8 cellular contexts compared by ENCODE assay signal in genomic region chr14:94689218-94689984, GRCh38.
DNase-seq lines count a peak whose midpoint lies in the region; ATAC-seq, FAIRE-seq and TF ChIP-seq lines count a peak whose summit lies in the region.

No MANE protein-coding gene starts in this region.

- H3K27me3 ChIP-seq in CD8-positive, alpha-beta memory T cell (ENCODE audit: insufficient read depth, low read length, poor library complexity, severe bottlenecking), result peaks cover 3% of the 10 kb centered on the region
- H3K27me3 ChIP-seq in endothelial cell of umbilical vein (ENCODE audit: control insufficient read depth in 2 of 2, insufficient read depth in 2 of 2, low read length in 2 of 2), result peaks cover 0 to 2% of the 10 kb centered on the region in 2 experiments

- no peaks in the 10 kb centered on the region for H3K79me2 ChIP-seq in endothelial cell of umbilical vein (ENCODE audit: control insufficient read depth, insufficient read depth, low read length)

- FAIRE-seq in endothelial cell of umbilical vein (lab: Jason Lieb, UNC), result peak; percentile 44

- ATAC-seq in GM21529 (IDR thresholded peaks at IDR 0.05; ENCODE audit: unreplicated experiment) (peak; percentile 70), mucosa of descending colon (peak; percentile 94), HG02763 (IDR thresholded peaks at IDR 0.05; ENCODE audit: unreplicated experiment) (no peak)
- ATAC-seq in stimulated activated effector memory CD8-positive, alpha-beta T cell treated with anti-CD3 and anti-CD28 coated beads, Interleukin-12 subunit alpha, Interleukin-12 subunit beta, amount 100 ng/mL, for 72 hours, result peak; percentile 70

- no peak overlapping the region for H3K4me3 ChIP-seq in CD8-positive, alpha-beta memory T cell (ENCODE audit: low read length)
- H3K4me3 ChIP-seq in endothelial cell of umbilical vein (replicated peaks in 1 of 3; ENCODE audit: insufficient read depth in 1 of 3, low read depth in 1 of 3, low read length in 3 of 3) (peak overlapping the region in 1 of 3 experiments; percentile 47), mucosa of descending colon (no peak overlapping the region)

- no TSS peak for BruUV-seq in endothelial cell of umbilical vein (replicated peaks; lab: Mats Ljungman, UMichigan)

- intact Hi-C loops in endothelial cell of umbilical vein (cut with micrococcal nuclease), result loop anchor here (1.0 kb wide), 5 partner anchors 60 to 743 kb away; no protein-coding TSS in a partner anchor
- intact Hi-C loops in mucosa of descending colon (cut with DNase I, micrococcal nuclease), result loop anchor here in 1 of 2 donors (5.0 kb wide), 1 partner anchor 743 kb away; no protein-coding TSS in a partner anchor

- POLR2A ChIA-PET in CD8-positive, alpha-beta memory T cell (lab: Charles Lee), result no interaction called here
- POLR2A ChIA-PET in endothelial cell of umbilical vein (lab: Charles Lee), result no interaction called here

- no peaks in the 10 kb centered on the region for H3K36me3 Mint-ChIP-seq in CD8-positive, alpha-beta memory T cell
- H3K36me3 Mint-ChIP-seq in stimulated activated effector memory CD8-positive, alpha-beta T cell treated with anti-CD3 and anti-CD28 coated beads, Interleukin-12 subunit alpha, Interleukin-12 subunit beta, amount 100 ng/mL, for 72 hours, result no peaks in the 10 kb centered on the region

- H3K27ac Mint-ChIP-seq in CD8-positive, alpha-beta memory T cell, result no peak overlapping the region
- H3K27ac Mint-ChIP-seq in stimulated activated effector memory CD8-positive, alpha-beta T cell treated with anti-CD3 and anti-CD28 coated beads, Interleukin-12 subunit alpha, Interleukin-12 subunit beta, amount 100 ng/mL, for 72 hours, result no peak overlapping the region

- peak overlapping the region; percentile 70 for H3K4me2 ChIP-seq in endothelial cell of umbilical vein (ENCODE audit: insufficient read depth, low read length)

- H3K9me3 ChIP-seq in CD8-positive, alpha-beta memory T cell (ENCODE audit: low read length), result no peaks in the 10 kb centered on the region
- no peaks in the 10 kb centered on the region for H3K9me3 ChIP-seq in endothelial cell of umbilical vein (replicated peaks; ENCODE audit: control insufficient read depth, insufficient read depth, low read length)
- H3K9me3 ChIP-seq in mucosa of descending colon, result no peaks in the 10 kb centered on the region

- no peaks in the 10 kb centered on the region for H3K4me1 ChIP-seq in CD8-positive, alpha-beta memory T cell (ENCODE audit: insufficient read depth, low read length)
- H3K4me1 ChIP-seq in endothelial cell of umbilical vein (ENCODE audit: control insufficient read depth, extremely low read depth, insufficient read depth, low read length) (no peaks in the 10 kb centered on the region), mucosa of descending colon (ENCODE audit: low read depth) (no peaks in the 10 kb centered on the region)

- dilution Hi-C loops in endothelial cell of umbilical vein (cut with MboI; ENCODE audit: extremely low pct_ligation_motif_present, low sequenced_read_pairs), result no loop called here

- TF ChIP-seq POLR2A in endothelial cell of umbilical vein (IDR thresholded peaks at IDR 0.05; ENCODE audit: low read depth, low read length), result no peak

- H4K20me1 ChIP-seq in endothelial cell of umbilical vein (replicated peaks; ENCODE audit: control insufficient read depth, extremely low read depth, insufficient read depth, low read length), result no peaks in the 10 kb centered on the region

- H3K27ac ChIP-seq in CD8-positive, alpha-beta memory T cell (ENCODE audit: low read depth, low read length), result no peak overlapping the region
- H3K27ac ChIP-seq in endothelial cell of umbilical vein (ENCODE audit: insufficient read depth, low read depth, low read length), result no peak overlapping the region

- CTCF ChIA-PET in CD8-positive, alpha-beta memory T cell (lab: Charles Lee), result interaction anchor here (1.0 kb wide), 1 partner anchor 9 kb away, joined by 4 read pairs; no protein-coding TSS in a partner anchor
- CTCF ChIA-PET in endothelial cell of umbilical vein (lab: Charles Lee), result interaction anchor here (0.6 to 5.1 kb wide), 19 partner anchors 9 to 1305 kb away, joined by 3 to 69 read pairs (median 4); partner anchors contain the start of gene GSC

- peak overlapping the region; percentile 90 for H2AFZ ChIP-seq in endothelial cell of umbilical vein (ENCODE audit: low read depth, low read length)

- TF ChIP-seq CTCF in endothelial cell of umbilical vein (IDR thresholded peaks at IDR 0.05; ENCODE audit: extremely low read depth in 1 of 2, insufficient read depth in 1 of 2, low read depth in 1 of 2, low read length in 2 of 2) (peak; percentile 95 to 98), mucosa of descending colon (IDR thresholded peaks at IDR 0.05) (peak; percentile 84)

- no peaks in the 10 kb centered on the region for H3K9me3 Mint-ChIP-seq in CD8-positive, alpha-beta memory T cell
- no peaks in the 10 kb centered on the region for H3K9me3 Mint-ChIP-seq in stimulated activated effector memory CD8-positive, alpha-beta T cell treated with anti-CD3 and anti-CD28 coated beads, Interleukin-12 subunit alpha, Interleukin-12 subunit beta, amount 100 ng/mL, for 72 hours

- peak in 4 of 5 donors; percentile 14 to 54 (median 18) for DNase-seq in CD8-positive, alpha-beta memory T cell
- DNase-seq in NCI-H2107 treated with DMSO at 0.1 percent for 48 hours (lab: John Stamatoyannopoulos, UW; ENCODE audit: unreplicated experiment) (peak; percentile 5), endothelial cell of umbilical vein (ENCODE audit: low read depth, low spot score) (peak; percentile 33), mucosa of descending colon (peak in 2 of 3 donors; percentile 69 to 74)
- DNase-seq in activated CD8-positive, alpha-beta memory T cell treated with anti-CD3 and anti-CD28 coated beads for 24 hours, result peak; percentile 79
- peak; percentile 61 to 78 for DNase-seq in stimulated activated effector memory CD8-positive, alpha-beta T cell treated with anti-CD3 and anti-CD28 coated beads, Interleukin-12 subunit alpha, Interleukin-12 subunit beta, amount 100 ng/mL, for 72 hours (ENCODE audit: low spot score in 2 of 2)

- H3K27me3 Mint-ChIP-seq in CD8-positive, alpha-beta memory T cell, result peaks cover 2 to 26% of the 10 kb centered on the region in 2 donors

- H3K4me1 Mint-ChIP-seq in CD8-positive, alpha-beta memory T cell, result peaks cover 0 to 6% (median 0%) of the 10 kb centered on the region in 3 donors
- peaks cover 5% of the 10 kb centered on the region for H3K4me1 Mint-ChIP-seq in stimulated activated effector memory CD8-positive, alpha-beta T cell treated with anti-CD3 and anti-CD28 coated beads, Interleukin-12 subunit alpha, Interleukin-12 subunit beta, amount 100 ng/mL, for 72 hours

- no peak overlapping the region for H3K4me3 Mint-ChIP-seq in CD8-positive, alpha-beta memory T cell
- H3K4me3 Mint-ChIP-seq in stimulated activated effector memory CD8-positive, alpha-beta T cell treated with anti-CD3 and anti-CD28 coated beads, Interleukin-12 subunit alpha, Interleukin-12 subunit beta, amount 100 ng/mL, for 72 hours, result no peak overlapping the region

- H3K9ac ChIP-seq in endothelial cell of umbilical vein (replicated peaks; ENCODE audit: extremely low read depth, insufficient read depth, low read length), result no peak overlapping the region

- H3K36me3 ChIP-seq in CD8-positive, alpha-beta memory T cell (ENCODE audit: insufficient read depth, low read length), result no peaks in the 10 kb centered on the region
- H3K36me3 ChIP-seq in endothelial cell of umbilical vein (ENCODE audit: control insufficient read depth in 2 of 2, extremely low read depth in 1 of 2, insufficient read depth in 2 of 2, low read length in 2 of 2) (no peaks in the 10 kb centered on the region), mucosa of descending colon (ENCODE audit: low read depth) (no peaks in the 10 kb centered on the region)

- H3K9me1 ChIP-seq in endothelial cell of umbilical vein (replicated peaks; ENCODE audit: control insufficient read depth, extremely low read depth, insufficient read depth, low read length), result no peaks in the 10 kb centered on the region

TF ChIP-seq in endothelial cell of umbilical vein, 7 proteins besides CTCF, POLR2A, EP300 and RAD21:
- no peak for TF ChIP-seq GATA2 (IDR thresholded peaks at IDR 0.05; ENCODE audit: insufficient read depth, insufficient read length, low read depth, low read length)
- TF ChIP-seq MAX (IDR thresholded peaks at IDR 0.05; ENCODE audit: insufficient read depth, insufficient read length), result no peak
- TF ChIP-seq POLR2AphosphoS5 (IDR thresholded peaks at IDR 0.05; ENCODE audit: insufficient read depth, low read depth, low read length), result no peak
- no peak for TF ChIP-seq FOS (IDR thresholded peaks at IDR 0.05; ENCODE audit: borderline replicate concordance, insufficient read depth, low read length)
- no peak for TF ChIP-seq MYC (IDR thresholded peaks at IDR 0.05; ENCODE audit: low read depth, low read length)
- TF ChIP-seq JUN (IDR thresholded peaks at IDR 0.05; ENCODE audit: borderline replicate concordance, insufficient read depth, insufficient read length, low read depth), result no peak
- no peak for TF ChIP-seq EZH2 (IDR thresholded peaks at IDR 0.05; ENCODE audit: borderline replicate concordance, low read depth, low read length, severe bottlenecking)
TF ChIP-seq in endothelial cell of umbilical vein: peak in this region for 0.

Comparison
In these comparisons a context has a peak if more than half of its experiments do, and no peak if none do; other contexts are left out.
1. DNase-seq: peak in every context shown above with its lines; median percentile 79 in activated CD8-positive, alpha-beta memory T cell treated with anti-CD3 and anti-CD28 coated beads for 24 hours; 72 in mucosa of descending colon; 70 in stimulated activated effector memory CD8-positive, alpha-beta T cell treated with anti-CD3 and anti-CD28 coated beads, Interleukin-12 subunit alpha, Interleukin-12 subunit beta, amount 100 ng/mL, for 72 hours; 33 in endothelial cell of umbilical vein; 18 in CD8-positive, alpha-beta memory T cell; 5 in NCI-H2107 treated with DMSO at 0.1 percent for 48 hours.